In the genomic region with DNA sequence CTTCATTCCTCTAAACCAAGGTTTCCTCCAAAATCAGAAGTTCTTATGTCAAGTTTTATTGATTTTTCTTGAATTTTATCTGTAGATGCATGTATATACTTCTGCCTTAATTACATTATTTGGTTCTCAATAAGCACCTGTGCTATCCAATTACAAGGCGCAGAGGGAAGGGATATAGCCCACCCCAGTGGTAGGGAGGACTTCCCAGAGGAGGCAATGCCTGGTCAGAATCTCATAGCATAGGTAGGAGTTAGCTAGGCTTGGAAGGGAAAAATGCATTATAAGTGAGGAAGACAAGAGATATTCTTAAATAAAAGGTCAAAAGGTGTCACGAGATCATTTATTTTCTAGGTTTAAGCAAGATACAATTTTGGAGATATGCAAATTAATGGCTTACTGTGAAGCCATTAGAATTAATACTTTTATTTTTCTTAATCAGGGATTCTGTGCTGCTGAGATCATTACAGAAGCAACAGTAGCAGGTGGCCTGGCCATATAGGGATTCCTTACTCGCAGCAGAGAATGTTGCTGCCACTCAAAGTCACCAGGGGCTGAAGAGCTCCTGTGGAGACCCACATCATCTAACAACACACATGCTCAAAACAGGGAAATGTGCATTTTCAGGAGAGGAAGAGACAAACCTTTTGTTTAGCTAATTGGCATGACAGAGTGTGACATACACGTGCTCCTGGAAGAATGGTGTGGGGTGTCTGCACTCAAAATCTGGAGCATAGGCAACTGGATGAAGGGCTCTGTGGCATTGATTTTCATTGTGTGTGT, we compare ENCODE assay signal across 17 cellular contexts.
DNase-seq lines count a peak whose midpoint lies in the region; ATAC-seq and TF ChIP-seq lines count a peak whose summit lies in the region.
"Had no signal": no experiment of that assay in that cellular context is flagged by ENCODE, and none has a peak within 500 bp of the region (broad histone marks: within the 10 kb centered on the region; RNA-seq: fewer than 3 reads in every experiment).

No MANE protein-coding gene starts in this region.

- in situ Hi-C loops in ACHN (cut with HindIII; ENCODE audit: low pct_ligation_motif_present, low pct_unique_long_range_greater_than_20kb, low sequenced_read_pairs): no loop called here

- H3K4me3 ChIP-seq in SK-N-SH (ENCODE audit: low read depth in 2 of 2, low read length in 1 of 2) (no peak overlapping the region), breast epithelium (no peak overlapping the region)

- TF ChIP-seq CTCF in SK-N-SH (IDR thresholded peaks at IDR 0.05) (no peak), glutamatergic neuron (IDR thresholded peaks at IDR 0.05; ENCODE audit: partially characterized antibody, unreplicated experiment) (no peak), breast epithelium (IDR thresholded peaks at IDR 0.05) (no peak), chondrocyte (IDR thresholded peaks at IDR 0.05) (no peak)

- CTCF ChIA-PET in SK-N-SH (lab: Yijun Ruan, JAX): interaction anchor here (0.7 to 3.1 kb wide), 8 partner anchors 8 to 774 kb away, joined by 3 to 13 read pairs (median 4); no protein-coding TSS in a partner anchor

- WGBS in SK-N-SH (ENCODE audit: low lambda C conversion rate): 31% methylated on average over 4 of the region's 4 CpGs

- H3K9ac ChIP-seq in SK-N-SH: no peak overlapping the region
- H3K9ac ChIP-seq: KMS-11 had no signal

- H3K4me3 Mint-ChIP-seq in glutamatergic neuron (ENCODE audit: unreplicated experiment) (no peak overlapping the region), chondrocyte (ENCODE audit: unreplicated experiment) (no peak overlapping the region)
- H3K4me3 Mint-ChIP-seq: T-cell had no signal

- H3K27me3 Mint-ChIP-seq in glutamatergic neuron (ENCODE audit: unreplicated experiment) (peaks cover 5% of the 10 kb centered on the region), chondrocyte (ENCODE audit: low read depth) (peaks cover 6% of the 10 kb centered on the region)

- H3K27ac Mint-ChIP-seq in glutamatergic neuron (ENCODE audit: unreplicated experiment) (peak overlapping the region; percentile 85), chondrocyte (ENCODE audit: unreplicated experiment) (no peak overlapping the region)
- H3K27ac Mint-ChIP-seq: T-cell had no signal

- H3K9me3 ChIP-seq in SK-N-SH (no peaks in the 10 kb centered on the region), breast epithelium (no peaks in the 10 kb centered on the region)

- peaks cover 10% of the 10 kb centered on the region for H3K4me1 Mint-ChIP-seq in glutamatergic neuron (ENCODE audit: low read depth, unreplicated experiment)
- peaks cover 6% of the 10 kb centered on the region for H3K4me1 Mint-ChIP-seq in chondrocyte (ENCODE audit: low read depth)
- H3K4me1 Mint-ChIP-seq: T-cell had no signal

- no peak for TF ChIP-seq POLR2A in breast epithelium (IDR thresholded peaks at IDR 0.05)

- POLR2A ChIA-PET in SK-N-SH (lab: Yijun Ruan, JAX): no interaction called here

- TF ChIP-seq RAD21 in SK-N-SH (IDR thresholded peaks at IDR 0.05; ENCODE audit: low read length): no peak

- no peak overlapping the region for H2AFZ ChIP-seq in SK-N-SH (ENCODE audit: low read depth)

- H3K27me3 ChIP-seq in SK-N-SH (ENCODE audit: insufficient read depth) (no peaks in the 10 kb centered on the region), breast epithelium (no peaks in the 10 kb centered on the region)

- H3K4me1 ChIP-seq in SK-N-SH (ENCODE audit: control insufficient read depth in 1 of 2, insufficient read depth in 2 of 2, low read depth in 1 of 2, low read length in 1 of 2) (peaks cover 0 to 3% of the 10 kb centered on the region in 2 experiments; a peak in 3 of 4 replicates), breast epithelium (no peaks in the 10 kb centered on the region)

- H3K9me2 ChIP-seq in SK-N-SH: no peaks in the 10 kb centered on the region

- H3K9me3 Mint-ChIP-seq in glutamatergic neuron (ENCODE audit: unreplicated experiment) (peaks cover 7% of the 10 kb centered on the region), chondrocyte (ENCODE audit: low read depth) (no peaks in the 10 kb centered on the region)
- H3K9me3 Mint-ChIP-seq: T-cell had no signal

- DNase-seq in SK-N-SH (no peak), NCI-H345 treated with DMSO at 0.1 percent for 48 hours (lab: John Stamatoyannopoulos, UW; ENCODE audit: unreplicated experiment) (peak; percentile 5), glutamatergic neuron (no peak), breast epithelium (ENCODE audit: low spot score in 2 of 2) (no peak), ACHN (no peak), chondrocyte (ENCODE audit: low spot score) (no peak)
- no peak for DNase-seq in activated effector memory CD4-positive, alpha-beta T cell treated with anti-CD3 and anti-CD28 coated beads, Interleukin-2, amount 50 U/mL, for 16 hours
- DNase-seq: C1 segment of cervical spinal cord, GF-D8, GOT3, NCI-H1092 treated with DMSO at 0.1 percent for 48 hours, NCI-H2029 treated with DMSO at 0.1 percent for 48 hours, NCI-H524 treated with DMSO at 0.1 percent for 48 hours, PC-3, T-cell had no signal

- H3K4me2 ChIP-seq in SK-N-SH: no peak overlapping the region
- H3K4me2 ChIP-seq: KMS-11 had no signal

- H3F3A ChIP-seq in SK-N-SH (replicated peaks; ENCODE audit: insufficient read depth): no peaks in the 10 kb centered on the region

- H3K36me3 ChIP-seq in SK-N-SH (replicated peaks in 1 of 2; ENCODE audit: control insufficient read depth in 1 of 2, insufficient read depth in 2 of 2, low read length in 1 of 2) (no peaks in the 10 kb centered on the region), breast epithelium (no peaks in the 10 kb centered on the region)

- no peak for TF ChIP-seq EP300 in SK-N-SH (IDR thresholded peaks at IDR 0.05; ENCODE audit: borderline replicate concordance in 1 of 2, low read depth in 1 of 2, low read length in 1 of 2)

- ATAC-seq in SK-N-SH treated with all-trans-retinoic acid at 6 μM for 48 hours: no peak
- ATAC-seq: T-cell had no signal

- no peaks in the 10 kb centered on the region for H3K79me2 ChIP-seq in SK-N-SH (ENCODE audit: insufficient read depth)

- no peaks in the 10 kb centered on the region for H4K20me1 ChIP-seq in SK-N-SH (ENCODE audit: insufficient read depth)

- no peaks in the 10 kb centered on the region for H3K36me3 Mint-ChIP-seq in glutamatergic neuron (ENCODE audit: unreplicated experiment)
- H3K36me3 Mint-ChIP-seq in chondrocyte (ENCODE audit: low read depth): no peaks in the 10 kb centered on the region
- H3K36me3 Mint-ChIP-seq: T-cell had no signal

- intact Hi-C loops in breast epithelium (cut with DNase I; ENCODE audit: low total_unique reads): no loop called here

- H3K27ac ChIP-seq in SK-N-SH (ENCODE audit: low read depth in 2 of 2, low read length in 1 of 2): no peak overlapping the region
- H3K27ac ChIP-seq in breast epithelium: no peak overlapping the region
- H3K27ac ChIP-seq: KMS-11 had no signal

TF ChIP-seq in SK-N-SH treated with all-trans-retinoic acid at 6 μM for 48 hours, 23 proteins besides CTCF, POLR2A, EP300 and RAD21:
- no peak for TF ChIP-seq ZFP30 (CRISPR knock-in tag; IDR thresholded peaks at IDR 0.05)
- peak; percentile 88 for TF ChIP-seq ZFP3 (CRISPR knock-in tag; IDR thresholded peaks at IDR 0.05)
TF ChIP-seq in SK-N-SH treated with all-trans-retinoic acid at 6 μM for 48 hours: peak in this region for 1.

TF ChIP-seq in SK-N-SH, 30 proteins besides CTCF, POLR2A, EP300 and RAD21:
- TF ChIP-seq, protein P1, sequence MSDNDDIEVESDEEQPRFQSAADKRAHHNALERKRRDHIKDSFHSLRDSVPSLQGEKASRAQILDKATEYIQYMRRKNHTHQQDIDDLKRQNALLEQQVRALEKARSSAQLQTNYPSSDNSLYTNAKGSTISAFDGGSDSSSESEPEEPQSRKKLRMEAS (IDR thresholded peaks at IDR 0.05; ENCODE audit: low read depth): no peak
- TF ChIP-seq, protein P2, sequence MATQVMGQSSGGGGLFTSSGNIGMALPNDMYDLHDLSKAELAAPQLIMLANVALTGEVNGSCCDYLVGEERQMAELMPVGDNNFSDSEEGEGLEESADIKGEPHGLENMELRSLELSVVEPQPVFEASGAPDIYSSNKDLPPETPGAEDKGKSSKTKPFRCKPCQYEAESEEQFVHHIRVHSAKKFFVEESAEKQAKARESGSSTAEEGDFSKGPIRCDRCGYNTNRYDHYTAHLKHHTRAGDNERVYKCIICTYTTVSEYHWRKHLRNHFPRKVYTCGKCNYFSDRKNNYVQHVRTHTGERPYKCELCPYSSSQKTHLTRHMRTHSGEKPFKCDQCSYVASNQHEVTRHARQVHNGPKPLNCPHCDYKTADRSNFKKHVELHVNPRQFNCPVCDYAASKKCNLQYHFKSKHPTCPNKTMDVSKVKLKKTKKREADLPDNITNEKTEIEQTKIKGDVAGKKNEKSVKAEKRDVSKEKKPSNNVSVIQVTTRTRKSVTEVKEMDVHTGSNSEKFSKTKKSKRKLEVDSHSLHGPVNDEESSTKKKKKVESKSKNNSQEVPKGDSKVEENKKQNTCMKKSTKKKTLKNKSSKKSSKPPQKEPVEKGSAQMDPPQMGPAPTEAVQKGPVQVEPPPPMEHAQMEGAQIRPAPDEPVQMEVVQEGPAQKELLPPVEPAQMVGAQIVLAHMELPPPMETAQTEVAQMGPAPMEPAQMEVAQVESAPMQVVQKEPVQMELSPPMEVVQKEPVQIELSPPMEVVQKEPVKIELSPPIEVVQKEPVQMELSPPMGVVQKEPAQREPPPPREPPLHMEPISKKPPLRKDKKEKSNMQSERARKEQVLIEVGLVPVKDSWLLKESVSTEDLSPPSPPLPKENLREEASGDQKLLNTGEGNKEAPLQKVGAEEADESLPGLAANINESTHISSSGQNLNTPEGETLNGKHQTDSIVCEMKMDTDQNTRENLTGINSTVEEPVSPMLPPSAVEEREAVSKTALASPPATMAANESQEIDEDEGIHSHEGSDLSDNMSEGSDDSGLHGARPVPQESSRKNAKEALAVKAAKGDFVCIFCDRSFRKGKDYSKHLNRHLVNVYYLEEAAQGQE (IDR thresholded peaks at IDR 0.05; ENCODE audit: low read depth, low read length): no peak
- no peak for TF ChIP-seq ELF1 (IDR thresholded peaks at IDR 0.05)
- no peak for TF ChIP-seq RCOR1 (IDR thresholded peaks at IDR 0.05; ENCODE audit: low read length)
- no peak for TF ChIP-seq MEF2A (IDR thresholded peaks at IDR 0.05; ENCODE audit: borderline replicate concordance, low read depth)
- TF ChIP-seq CHD2 (IDR thresholded peaks at IDR 0.05; ENCODE audit: low read length, partially characterized antibody): no peak
- no peak for TF ChIP-seq TAF1 (IDR thresholded peaks at IDR 0.05; ENCODE audit: borderline replicate concordance, low read depth, low read length)
- TF ChIP-seq NRF1 (IDR thresholded peaks at IDR 0.05; ENCODE audit: low read depth, low read length): no peak
